Comparison of ENCODE assay signal across 1 cellular context in genomic region chr3:53230041-53230621, GRCh38.
TF ChIP-seq lines count a peak whose summit lies in the region.

No MANE protein-coding gene starts in this region.

TF ChIP-seq in K562, 482 proteins besides CTCF, POLR2A, EP300 and RAD21 (continued from another document):
- no peak for TF ChIP-seq ZNF407 (IDR thresholded peaks at IDR 0.05; ENCODE audit: low read depth)
- no peak for TF ChIP-seq VEZF1 (CRISPR knock-in tag; IDR thresholded peaks at IDR 0.05)
- TF ChIP-seq MTA2 (IDR thresholded peaks at IDR 0.05; ENCODE audit: low read depth), result no peak
- no peak for TF ChIP-seq KLF10 (CRISPR knock-in tag; IDR thresholded peaks at IDR 0.05)
- no peak for TF ChIP-seq FOXP4 (CRISPR knock-in tag; IDR thresholded peaks at IDR 0.05; ENCODE audit: borderline replicate concordance)
TF ChIP-seq in K562: peak in this region for 0.
